Comparison of ENCODE assay signal across 9 cellular contexts in the genomic region with DNA sequence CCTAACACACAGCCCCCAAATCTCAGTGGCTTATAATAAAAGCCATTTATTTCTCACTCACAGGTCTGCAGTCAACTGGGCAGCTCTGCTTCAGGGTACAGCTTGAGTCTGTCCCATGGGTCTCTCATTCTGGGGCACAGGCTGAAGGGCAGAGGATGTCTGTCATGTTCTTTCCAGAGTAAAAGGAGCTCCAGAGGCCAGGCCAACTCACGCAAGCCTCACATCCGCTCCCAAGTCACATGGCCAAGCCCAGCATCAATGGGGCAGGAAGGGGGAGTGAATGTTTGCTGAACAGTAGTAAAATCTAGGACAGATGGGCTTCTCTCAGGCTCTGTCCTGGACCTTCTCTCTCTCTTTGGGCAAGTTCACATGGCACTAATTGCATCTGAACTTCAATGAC. TPM values are rescaled to one million over a fixed set of nuclear protein-coding genes. Genes with fewer than 3 reads are reported as not detected.
A peak's percentile ranks its signal among the peaks of the same experiment; 100 is the strongest.
DNase-seq lines count a peak whose midpoint lies in the region; ATAC-seq, FAIRE-seq and TF ChIP-seq lines count a peak whose summit lies in the region.
"Had no signal": no experiment of that assay in that cellular context is flagged by ENCODE, and none has a peak within 500 bp of the region (broad histone marks: within the 10 kb centered on the region; RNA-seq: fewer than 3 reads in every experiment).

No MANE protein-coding gene starts in this region.

- FAIRE-seq in kidney (lab: Jason Lieb, UNC): no peak

- H3K27me3 ChIP-seq in adrenal gland: no peaks in the 10 kb centered on the region
- H3K27me3 ChIP-seq in thymus (ENCODE audit: control insufficient read depth, insufficient read depth): no peaks in the 10 kb centered on the region

- no peak for TF ChIP-seq POLR2A in adrenal gland (IDR thresholded peaks at IDR 0.05)

- H3K9me3 ChIP-seq in adrenal gland (replicated peaks in 1 of 3) (no peaks in the 10 kb centered on the region), kidney (ENCODE audit: control insufficient read depth in 1 of 2, low read length in 2 of 2) (no peaks in the 10 kb centered on the region), thymus (ENCODE audit: control insufficient read depth) (no peaks in the 10 kb centered on the region)

- H3K4me3 ChIP-seq in adrenal gland: no peak overlapping the region
- no peak overlapping the region for H3K4me3 ChIP-seq in kidney (ENCODE audit: low read length in 2 of 2)
- H3K4me3 ChIP-seq in thymus (ENCODE audit: low read length): no peak overlapping the region

- WGBS in adrenal gland, 4 donors: 42 to 53% (median 50%) methylated on average over 2 of the region's 2 CpGs; no CpG with 5 or more reads in 1 of the 4 donors
- WGBS in thymus: 35% methylated on average over 2 of the region's 2 CpGs

- H3K4me1 ChIP-seq in adrenal gland (replicated peaks in 1 of 2) (peaks cover 5 to 7% of the 10 kb centered on the region in 2 donors), kidney (ENCODE audit: control insufficient read depth in 1 of 2, insufficient read depth in 1 of 2, low read depth in 1 of 2, low read length in 2 of 2) (peaks cover 7 to 17% of the 10 kb centered on the region in 2 donors), thymus (ENCODE audit: control insufficient read depth, insufficient read depth, low read length) (peaks cover 39% of the 10 kb centered on the region)

- no peak overlapping the region for H3K9ac ChIP-seq in kidney (ENCODE audit: low read length in 2 of 2)

- peak overlapping the region in 2 of 5 donors; percentile 41 to 75 for H3K27ac ChIP-seq in adrenal gland
- H3K27ac ChIP-seq in kidney (ENCODE audit: low read depth in 2 of 2, low read length in 2 of 2): peak overlapping the region in 1 of 2 donors; percentile 49
- H3K27ac ChIP-seq in thymus (ENCODE audit: low read depth): peak overlapping the region; percentile 8

- DNase-seq in activated T-cell treated with anti-CD3 and anti-CD28 coated beads for 48 hours (ENCODE audit: low read depth): peak; percentile 13
- no peak for DNase-seq in activated T-cell treated with anti-CD3 and anti-CD28 coated beads, Interleukin-2, amount 50 U/mL, for 1 hour
- peak in 6 of 7 donors; percentile 31 to 78 (median 54) for DNase-seq in adrenal gland
- DNase-seq in kidney: peak; percentile 86
- DNase-seq in iPS-NIHi7 (ENCODE audit: extremely low spot score): no peak
- DNase-seq: naive B cell had no signal

- ATAC-seq in GM18868 (IDR thresholded peaks at IDR 0.05; ENCODE audit: unreplicated experiment) (no peak), GM19035 (IDR thresholded peaks at IDR 0.05; ENCODE audit: unreplicated experiment) (no peak)

- H3K36me3 ChIP-seq in adrenal gland (replicated peaks in 1 of 2) (no peaks in the 10 kb centered on the region), kidney (ENCODE audit: control insufficient read depth in 1 of 2, insufficient read depth in 2 of 2, low read length in 2 of 2) (no peaks in the 10 kb centered on the region), thymus (ENCODE audit: control insufficient read depth, insufficient read depth) (no peaks in the 10 kb centered on the region)

- intact Hi-C loops in adrenal gland (cut with DNase I) (no loop called here), kidney (cut with DNase I) (no loop called here)

- TF ChIP-seq CTCF in adrenal gland (IDR thresholded peaks at IDR 0.05) (no peak), kidney (IDR thresholded peaks at IDR 0.05; ENCODE audit: borderline replicate concordance, extremely low read depth, insufficient read depth) (no peak)

RNA-seq across cellular contexts. Expression of gene SSBP3, which starts 7.1 kb away (rescaled TPM):
- total RNA-seq in adrenal gland (10 to 100 TPM; 17.9 to 91.5 (median 55.4) TPM), kidney (49.6 TPM)
- polyA plus RNA-seq in adrenal gland (100 to 1,000 TPM in 1 of 3 donors, 10 to 100 TPM in 2; 70.8 to 150 (median 86.5) TPM), kidney (ENCODE audit: insufficient read depth, low read depth, low replicate concordance) (33.3 TPM), thymus (55.7 TPM)

Comparison
In these comparisons a context has a peak if more than half of its experiments do, and no peak if none do; other contexts are left out.
1. DNase-seq: peak in activated T-cell treated with anti-CD3 and anti-CD28 coated beads for 48 hours (single experiment), adrenal gland (6 of 7) and kidney (single experiment); none in activated T-cell treated with anti-CD3 and anti-CD28 coated beads, Interleukin-2, amount 50 U/mL, for 1 hour (single experiment) and iPS-NIHi7 (single experiment).